ENCODE assay signal across 8 cellular contexts in the genomic region with DNA sequence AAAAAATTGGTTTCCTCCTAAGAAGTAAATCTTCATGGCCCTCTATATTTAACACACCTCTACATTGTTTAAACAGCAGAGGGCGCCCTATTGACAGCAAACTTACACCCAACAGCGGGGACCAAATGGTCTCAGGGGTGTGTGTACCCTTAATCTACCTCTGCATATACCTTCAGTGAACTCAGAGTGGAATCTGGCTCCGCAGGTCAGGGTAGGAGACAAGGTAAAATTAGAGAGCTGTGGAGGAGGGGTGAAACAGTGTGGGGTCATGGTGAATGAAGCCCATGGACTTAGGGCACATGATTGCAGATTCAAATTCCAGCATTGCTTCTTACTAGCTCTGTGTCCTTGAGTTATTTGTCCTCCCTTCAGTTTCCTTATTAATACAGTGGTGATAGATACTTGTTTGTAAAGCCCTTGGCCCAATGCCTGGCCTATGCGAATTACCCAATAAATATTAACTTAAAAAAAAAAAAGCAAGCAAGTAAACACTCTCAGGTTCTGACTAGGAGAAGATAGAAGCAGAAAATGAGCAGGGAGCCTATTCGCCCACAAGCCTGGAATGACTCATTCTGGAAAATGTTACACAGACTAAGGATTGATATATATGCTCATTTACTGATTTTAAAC.
DNase-seq lines count a peak whose midpoint lies in the region; ATAC-seq and TF ChIP-seq lines count a peak whose summit lies in the region.

No MANE protein-coding gene starts in this region.

- TF ChIP-seq CTCF in GM23338 (conservative IDR thresholded peaks at IDR 0.05; ENCODE audit: low read depth in 2 of 2): peak; percentile 81 to 96
- TF ChIP-seq CTCF in tibial nerve (IDR thresholded peaks at IDR 0.05): peak in 2 of 5 experiments; percentile 22 to 33

- 27 to 28% methylated on average over 5 of the region's 5 CpGs for WGBS in tibial nerve, 2 donors

- H3K9me2 ChIP-seq in GM23338 (ENCODE audit: insufficient read depth): no peaks in the 10 kb centered on the region

- H2AFZ ChIP-seq in GM23338: no peak overlapping the region

- H3K79me2 ChIP-seq in GM23338 (replicated peaks; ENCODE audit: insufficient read depth): no peaks in the 10 kb centered on the region

- TF ChIP-seq EP300 in tibial nerve (IDR thresholded peaks at IDR 0.05): no peak

- peaks cover 2% of the 10 kb centered on the region for H3K27me3 Mint-ChIP-seq in GM23338 (ENCODE audit: insufficient read depth, low read depth, poor library complexity)
- peaks cover 1 to 4% of the 10 kb centered on the region in 2 donors for H3K27me3 Mint-ChIP-seq in CD8-positive, alpha-beta memory T cell

- no peaks in the 10 kb centered on the region for H3K36me3 ChIP-seq in GM23338 (ENCODE audit: insufficient read depth)
- no peaks in the 10 kb centered on the region for H3K36me3 ChIP-seq in tibial nerve
- no peaks in the 10 kb centered on the region for H3K36me3 ChIP-seq in CD8-positive, alpha-beta memory T cell (ENCODE audit: insufficient read depth, low read length)

- H3K27me3 ChIP-seq in GM23338 (ENCODE audit: insufficient read depth): no peaks in the 10 kb centered on the region
- H3K27me3 ChIP-seq in tibial nerve: peaks cover 0 to 5% of the 10 kb centered on the region in 2 donors
- H3K27me3 ChIP-seq in CD8-positive, alpha-beta memory T cell (ENCODE audit: insufficient read depth, low read length, poor library complexity, severe bottlenecking): no peaks in the 10 kb centered on the region

- H3K27ac ChIP-seq in GM23338 (ENCODE audit: low read depth) (no peak overlapping the region), tibial nerve (no peak overlapping the region)
- H3K27ac ChIP-seq in CD8-positive, alpha-beta memory T cell (ENCODE audit: low read depth, low read length): no peak overlapping the region

- no peak overlapping the region for H3K4me3 Mint-ChIP-seq in GM23338
- H3K4me3 Mint-ChIP-seq in CD8-positive, alpha-beta memory T cell: no peak overlapping the region

- peaks cover 1% of the 10 kb centered on the region for H3K9me3 Mint-ChIP-seq in GM23338
- peaks cover 0 to under 1% (median 0%) of the 10 kb centered on the region in 5 donors for H3K9me3 Mint-ChIP-seq in CD8-positive, alpha-beta memory T cell

- H3K27ac Mint-ChIP-seq in GM23338: no peak overlapping the region
- H3K27ac Mint-ChIP-seq in CD8-positive, alpha-beta memory T cell: no peak overlapping the region

- ATAC-seq in GM23338 (peak; percentile 94), GM18520 (IDR thresholded peaks at IDR 0.05; ENCODE audit: unreplicated experiment) (no peak)

- POLR2A ChIA-PET in CD8-positive, alpha-beta memory T cell (lab: Charles Lee): no interaction called here

- H3K4me1 Mint-ChIP-seq in GM23338: peaks cover 11% of the 10 kb centered on the region
- no peaks in the 10 kb centered on the region for H3K4me1 Mint-ChIP-seq in CD8-positive, alpha-beta memory T cell

- no peak for TF ChIP-seq POLR2A in tibial nerve (IDR thresholded peaks at IDR 0.05)

- H3K4me1 ChIP-seq in GM23338 (ENCODE audit: insufficient read depth) (no peaks in the 10 kb centered on the region), tibial nerve (no peaks in the 10 kb centered on the region)
- H3K4me1 ChIP-seq in CD8-positive, alpha-beta memory T cell (ENCODE audit: insufficient read depth, low read length): no peaks in the 10 kb centered on the region

- no peaks in the 10 kb centered on the region for H3K9me3 ChIP-seq in tibial nerve
- no peaks in the 10 kb centered on the region for H3K9me3 ChIP-seq in CD8-positive, alpha-beta memory T cell (ENCODE audit: low read length)

- DNase-seq in COLO829 (ENCODE audit: low spot score) (peak; percentile 42), GM23338 (ENCODE audit: low spot score) (peak; percentile 85), NCI-H510A (lab: John Stamatoyannopoulos, UW) (peak; percentile 1), ecto neural progenitor cell (ENCODE audit: low spot score) (peak; percentile 58), renal cortical epithelial cell (ENCODE audit: low read depth) (peak; percentile 48), tibial nerve (ENCODE audit: low spot score in 2 of 2) (no peak)
- no peak for DNase-seq in CD8-positive, alpha-beta memory T cell

- H3K4me2 ChIP-seq in GM23338: no peak overlapping the region

- H3K4me3 ChIP-seq in GM23338 (no peak overlapping the region), tibial nerve (no peak overlapping the region)
- H3K4me3 ChIP-seq in CD8-positive, alpha-beta memory T cell (ENCODE audit: low read length): no peak overlapping the region

- no peaks in the 10 kb centered on the region for H4K20me1 ChIP-seq in GM23338 (replicated peaks; ENCODE audit: insufficient read depth)

- no peaks in the 10 kb centered on the region for H3F3A ChIP-seq in GM23338 (replicated peaks; ENCODE audit: low read depth)

- CTCF ChIA-PET in CD8-positive, alpha-beta memory T cell (lab: Charles Lee): no interaction called here

- no peaks in the 10 kb centered on the region for H3K36me3 Mint-ChIP-seq in GM23338 (ENCODE audit: low read depth)
- H3K36me3 Mint-ChIP-seq in CD8-positive, alpha-beta memory T cell: no peaks in the 10 kb centered on the region

TF ChIP-seq in GM23338, 12 proteins besides CTCF, POLR2A, EP300 and RAD21:
- TF ChIP-seq ZNF114 (CRISPR knock-in tag; IDR thresholded peaks at IDR 0.05): no peak
TF ChIP-seq in GM23338: peak in this region for 0.

Comparison
In these comparisons a context has a peak if more than half of its experiments do, and no peak if none do; other contexts are left out.
1. DNase-seq: peak in COLO829 (single experiment), GM23338 (single experiment), NCI-H510A (single experiment), ecto neural progenitor cell (single experiment) and renal cortical epithelial cell (single experiment); none in tibial nerve (0 of 2) and CD8-positive, alpha-beta memory T cell (0 of 5).